ENCODE assay signal across 8 cellular contexts in the genomic region with DNA sequence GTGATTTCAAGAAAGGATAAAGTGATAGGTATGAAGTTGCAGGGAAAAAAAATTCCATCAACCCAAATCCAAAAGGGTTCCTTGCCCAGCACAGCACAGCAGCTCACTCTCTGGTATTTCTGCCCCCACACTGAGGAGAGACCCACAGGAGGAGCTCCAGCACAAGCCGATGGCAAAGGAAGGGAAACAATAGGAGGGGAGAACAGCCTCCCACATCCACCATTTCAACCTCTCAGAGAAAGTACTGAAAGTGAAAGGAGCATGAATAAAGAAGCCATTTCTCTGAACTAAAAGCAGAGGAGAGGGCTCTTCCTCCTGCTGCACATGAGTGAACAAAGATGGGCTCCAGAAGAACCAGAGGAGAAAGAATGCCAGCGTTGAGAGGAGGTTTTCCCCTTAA. TPM values are rescaled to one million over a fixed set of nuclear protein-coding genes. Genes with fewer than 3 reads are reported as not detected.
A peak's percentile ranks its signal among the peaks of the same experiment; 100 is the strongest.
DNase-seq lines count a peak whose midpoint lies in the region; ATAC-seq and TF ChIP-seq lines count a peak whose summit lies in the region.

No MANE protein-coding gene starts in this region.

- H3K27ac ChIP-seq in SK-N-SH (ENCODE audit: low read depth in 2 of 2, low read length in 1 of 2), result peak overlapping the region in 1 of 2 experiments; percentile 53; a peak in 1 of 4 replicates

- peak; percentile 50 for TF ChIP-seq CTCF in SK-N-SH (IDR thresholded peaks at IDR 0.05)
- peak; percentile 59 for TF ChIP-seq CTCF in fibroblast of villous mesenchyme (IDR thresholded peaks at IDR 0.05; ENCODE audit: insufficient read depth, low read depth, low read length)

- no peak for ATAC-seq in HG02763 (IDR thresholded peaks at IDR 0.05; ENCODE audit: unreplicated experiment)

- H3K9me2 ChIP-seq in SK-N-SH, result no peaks in the 10 kb centered on the region

- H3K79me2 ChIP-seq in SK-N-SH (ENCODE audit: insufficient read depth), result no peaks in the 10 kb centered on the region

- H2AFZ ChIP-seq in SK-N-SH (ENCODE audit: low read depth), result peak overlapping the region; percentile 92

- no peaks in the 10 kb centered on the region for H3K27me3 ChIP-seq in SK-N-SH (ENCODE audit: insufficient read depth)
- no peaks in the 10 kb centered on the region for H3K27me3 ChIP-seq in skeletal muscle satellite cell (ENCODE audit: control insufficient read depth, insufficient read depth, low read length)

- H3F3A ChIP-seq in SK-N-SH (replicated peaks; ENCODE audit: insufficient read depth), result peaks cover 14% of the 10 kb centered on the region

- DNase-seq in NOMO-1 treated with DMSO at 0.1 percent for 48 hours (lab: John Stamatoyannopoulos, UW; ENCODE audit: unreplicated experiment) (peak; percentile 39), NOMO-1 treated with dmso at 0.1 percent for 144 hours (lab: John Stamatoyannopoulos, UW; ENCODE audit: unreplicated experiment) (no peak), SK-N-SH (no peak), fibroblast of villous mesenchyme (ENCODE audit: low read depth) (peak; percentile 71), posterior vena cava (ENCODE audit: low spot score) (no peak)
- no peak for DNase-seq in activated effector memory CD4-positive, alpha-beta T cell treated with Interleukin-2 at 50 U/mL for 16 hours

- no peaks in the 10 kb centered on the region for H3K36me3 ChIP-seq in SK-N-SH (replicated peaks in 1 of 2; ENCODE audit: control insufficient read depth in 1 of 2, insufficient read depth in 2 of 2, low read length in 1 of 2)
- no peaks in the 10 kb centered on the region for H3K36me3 ChIP-seq in skeletal muscle satellite cell (ENCODE audit: insufficient read depth, low read length)

- peak overlapping the region; percentile 67; the same call in 1 of the 2 replicates for H3K4me2 ChIP-seq in SK-N-SH
- H3K4me2 ChIP-seq in skeletal muscle satellite cell (ENCODE audit: low read length), result peak overlapping the region; percentile 57

- 56% methylated on average over 2 of the region's 2 CpGs for WGBS in SK-N-SH (ENCODE audit: low lambda C conversion rate)

- POLR2A ChIA-PET in SK-N-SH (lab: Yijun Ruan, JAX), result no interaction called here

- 0 out of 2 replicates have a peak overlapping the region, but pooled peaks have one; percentile 15 for H3K9ac ChIP-seq in SK-N-SH
- H3K9ac ChIP-seq in skeletal muscle satellite cell (ENCODE audit: low read depth, low read length), result peak overlapping the region; percentile 23

- CTCF ChIA-PET in SK-N-SH (lab: Yijun Ruan, JAX), result no interaction called here

- peaks cover 15 to 29% of the 10 kb centered on the region in 2 experiments; a peak in 3 of 4 replicates for H3K4me1 ChIP-seq in SK-N-SH (ENCODE audit: control insufficient read depth in 1 of 2, insufficient read depth in 2 of 2, low read depth in 1 of 2, low read length in 1 of 2)
- H3K4me1 ChIP-seq in skeletal muscle satellite cell (ENCODE audit: control insufficient read depth, insufficient read depth, low read length), result peaks cover 53% of the 10 kb centered on the region

- intact Hi-C loops in posterior vena cava (cut with DNase I), result no loop called here

- H3K4me3 ChIP-seq in SK-N-SH (ENCODE audit: low read depth in 2 of 2, low read length in 1 of 2) (no peak overlapping the region), fibroblast of villous mesenchyme (ENCODE audit: low read depth, low read length) (peak overlapping the region; percentile 38), skeletal muscle satellite cell (ENCODE audit: low read length) (peak overlapping the region; percentile 43)

- no peak for TF ChIP-seq EP300 in SK-N-SH (IDR thresholded peaks at IDR 0.05; ENCODE audit: borderline replicate concordance in 1 of 2, low read depth in 1 of 2, low read length in 1 of 2)

- peak; percentile 45 for TF ChIP-seq RAD21 in SK-N-SH (IDR thresholded peaks at IDR 0.05; ENCODE audit: low read length)

- H4K20me1 ChIP-seq in SK-N-SH (ENCODE audit: insufficient read depth), result no peaks in the 10 kb centered on the region

- H3K9me3 ChIP-seq in SK-N-SH, result no peaks in the 10 kb centered on the region
- no peaks in the 10 kb centered on the region for H3K9me3 ChIP-seq in skeletal muscle satellite cell (replicated peaks; ENCODE audit: low read length)

TF ChIP-seq in SK-N-SH, 30 proteins besides CTCF, POLR2A, EP300 and RAD21:
- TF ChIP-seq ELF1 (IDR thresholded peaks at IDR 0.05), result no peak
- TF ChIP-seq, protein P1, sequence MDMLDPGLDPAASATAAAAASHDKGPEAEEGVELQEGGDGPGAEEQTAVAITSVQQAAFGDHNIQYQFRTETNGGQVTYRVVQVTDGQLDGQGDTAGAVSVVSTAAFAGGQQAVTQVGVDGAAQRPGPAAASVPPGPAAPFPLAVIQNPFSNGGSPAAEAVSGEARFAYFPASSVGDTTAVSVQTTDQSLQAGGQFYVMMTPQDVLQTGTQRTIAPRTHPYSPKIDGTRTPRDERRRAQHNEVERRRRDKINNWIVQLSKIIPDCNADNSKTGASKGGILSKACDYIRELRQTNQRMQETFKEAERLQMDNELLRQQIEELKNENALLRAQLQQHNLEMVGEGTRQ (IDR thresholded peaks at IDR 0.05; ENCODE audit: borderline replicate concordance, low read depth, low read length), result no peak
- TF ChIP-seq SIN3A (IDR thresholded peaks at IDR 0.05; ENCODE audit: borderline replicate concordance, low read depth, low read length), result no peak
- TF ChIP-seq FOXJ3 (CRISPR knock-in tag; IDR thresholded peaks at IDR 0.05), result no peak
- no peak for TF ChIP-seq TAF1 (IDR thresholded peaks at IDR 0.05; ENCODE audit: borderline replicate concordance, low read depth, low read length)
- peak; percentile 25; the same call in 1 of the 2 replicates for TF ChIP-seq SMC3 (IDR thresholded peaks at IDR 0.05; ENCODE audit: low read depth, low read length)
- TF ChIP-seq YY1 (IDR thresholded peaks at IDR 0.05; ENCODE audit: low read depth), result no peak
- no peak for TF ChIP-seq NRF1 (IDR thresholded peaks at IDR 0.05; ENCODE audit: low read depth, low read length)
- TF ChIP-seq FOXM1 (IDR thresholded peaks at IDR 0.05; ENCODE audit: low read depth), result no peak

RNA-seq across cellular contexts. Expression of gene ZSWIM6, which starts 54.9 kb away (rescaled TPM):
- polyA plus RNA-seq in SK-N-SH (2012; rRNA removed), result 7.4 and 9.8 TPM in 2 replicates
- 5.8 and 6.4 TPM in 2 replicates for polyA plus RNA-seq in SK-N-SH (2012; cell fraction: cytosol; rRNA removed)
- 13.4 and 24.6 TPM in 2 replicates for polyA plus RNA-seq in SK-N-SH (2012; cell fraction: nucleus; rRNA removed)
- total RNA-seq in fibroblast of villous mesenchyme (9.0 and 16.4 TPM in 2 replicates), posterior vena cava (10 to 100 TPM; 14.0 to 15.3 TPM)
- total RNA-seq in skeletal muscle satellite cell (2012; rRNA removed), result 7.9 and 10.0 TPM in 2 replicates

Comparison
In these comparisons a context has a peak if more than half of its experiments do, and no peak if none do; other contexts are left out.
1. DNase-seq: peak in NOMO-1 treated with DMSO at 0.1 percent for 48 hours (single experiment) and fibroblast of villous mesenchyme (single experiment); none in NOMO-1 treated with dmso at 0.1 percent for 144 hours (single experiment), SK-N-SH (single experiment), posterior vena cava (single experiment) and activated effector memory CD4-positive, alpha-beta T cell treated with Interleukin-2 at 50 U/mL for 16 hours (single experiment).
2. H3K4me3 ChIP-seq: peak in fibroblast of villous mesenchyme (single experiment) and skeletal muscle satellite cell (single experiment); none in SK-N-SH (0 of 2).